Comparison of ENCODE assay signal across 1 cellular context in the genomic region with DNA sequence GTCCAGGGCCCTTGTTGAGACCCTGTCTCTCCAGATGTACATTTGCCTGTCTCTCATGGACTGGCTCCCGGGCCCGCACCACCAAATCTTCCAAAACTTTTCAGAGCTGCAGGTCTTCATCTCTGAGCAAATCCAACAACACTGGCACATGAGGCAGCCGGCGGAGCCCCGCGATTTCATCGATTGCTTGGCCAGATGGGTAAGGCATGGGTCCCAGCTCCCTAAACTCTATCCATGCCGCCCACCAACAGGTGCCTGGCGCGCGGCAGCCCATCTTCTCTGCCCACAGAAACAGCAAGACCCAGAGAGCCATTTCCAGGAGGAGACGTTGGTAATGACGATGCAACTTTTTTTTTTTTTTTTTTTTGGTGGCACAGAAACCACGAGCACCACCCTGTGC.
TF ChIP-seq lines count a peak whose summit lies in the region.

No MANE protein-coding gene starts in this region.

TF ChIP-seq in HCT116, 20 proteins besides CTCF, POLR2A, EP300 and RAD21 (continued from another document):
- no peak for TF ChIP-seq ZFX (IDR thresholded peaks at IDR 0.05)
- TF ChIP-seq POLR2AphosphoS5 (IDR thresholded peaks at IDR 0.05; ENCODE audit: low read depth, low read length): no peak
- TF ChIP-seq REST (IDR thresholded peaks at IDR 0.05; ENCODE audit: low read depth): no peak
- no peak for TF ChIP-seq EGR1 (IDR thresholded peaks at IDR 0.05; ENCODE audit: low read depth)
- no peak for TF ChIP-seq SRF (IDR thresholded peaks at IDR 0.05; ENCODE audit: low read depth)
- no peak for TF ChIP-seq TCF7L2 (IDR thresholded peaks at IDR 0.05; ENCODE audit: borderline replicate concordance, extremely low read depth, insufficient read depth, insufficient read length)
